In the genomic region with DNA sequence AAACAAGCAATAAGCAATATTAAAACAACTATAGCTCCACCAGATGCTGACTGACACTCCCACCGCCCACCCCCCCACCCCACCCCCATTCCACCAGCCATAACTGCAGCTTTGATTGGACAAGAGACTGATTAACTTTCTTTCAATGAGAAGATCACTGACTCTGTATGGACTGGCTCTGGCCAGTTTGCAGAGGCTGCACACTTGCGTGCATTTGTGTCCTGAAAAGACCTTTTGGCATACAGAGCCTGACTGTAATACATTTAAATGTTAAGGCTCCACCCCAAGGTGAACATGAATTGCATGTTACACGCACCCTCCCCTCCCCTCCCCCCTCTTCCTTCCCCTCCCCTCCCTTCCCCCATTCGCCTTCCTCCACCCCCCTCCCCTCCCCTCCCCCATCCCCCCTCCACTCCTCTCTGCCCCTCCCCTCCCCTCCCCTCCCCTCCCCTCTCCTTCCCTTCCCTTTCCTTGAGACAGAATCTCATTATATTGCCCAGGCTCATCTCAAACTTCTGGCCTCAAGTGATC, we compare ENCODE assay signal across 23 cellular contexts. TPM values are rescaled to one million over a fixed set of nuclear protein-coding genes. Genes with fewer than 3 reads are reported as not detected.
DNase-seq lines count a peak whose midpoint lies in the region; ATAC-seq and TF ChIP-seq lines count a peak whose summit lies in the region.
"Had no signal": no experiment of that assay in that cellular context is flagged by ENCODE, and none has a peak within 500 bp of the region (broad histone marks: within the 10 kb centered on the region; RNA-seq: fewer than 3 reads in every experiment).

No MANE protein-coding gene starts in this region.

- no peaks in the 10 kb centered on the region for H3K27me3 Mint-ChIP-seq in activated T-cell treated with anti-CD3 and anti-CD28 coated beads, Interleukin-2, amount 50 U/mL, for 24 hours
- H3K27me3 Mint-ChIP-seq in activated naive CD8-positive, alpha-beta T cell = no peaks in the 10 kb centered on the region

- H3K9me3 ChIP-seq in neutrophil (no peaks in the 10 kb centered on the region), right lobe of liver (no peaks in the 10 kb centered on the region)
- H3K9me3 ChIP-seq: ascending aorta had no signal

- peak overlapping the region; percentile 86 for H3K27ac Mint-ChIP-seq in activated T-cell treated with anti-CD3 and anti-CD28 coated beads, Interleukin-2, amount 50 U/mL, for 24 hours
- H3K27ac Mint-ChIP-seq in activated naive CD8-positive, alpha-beta T cell = peak overlapping the region; percentile 89

- H3K4me3 Mint-ChIP-seq in activated T-cell treated with anti-CD3 and anti-CD28 coated beads, Interleukin-2, amount 50 U/mL, for 24 hours = no peak overlapping the region
- H3K4me3 Mint-ChIP-seq in activated naive CD8-positive, alpha-beta T cell = peak overlapping the region; percentile 56

- no peak for ATAC-seq in right lobe of liver
- ATAC-seq: lower lobe of right lung, right cardiac atrium had no signal

- peaks cover 14% of the 10 kb centered on the region for H3K9me3 Mint-ChIP-seq in activated T-cell treated with anti-CD3 and anti-CD28 coated beads, Interleukin-2, amount 50 U/mL, for 24 hours
- no peaks in the 10 kb centered on the region for H3K9me3 Mint-ChIP-seq in activated naive CD8-positive, alpha-beta T cell (ENCODE audit: low read depth)

- H3K36me3 Mint-ChIP-seq in activated T-cell treated with anti-CD3 and anti-CD28 coated beads, Interleukin-2, amount 50 U/mL, for 24 hours (ENCODE audit: low read depth) = peaks cover 86% of the 10 kb centered on the region
- peaks cover 16% of the 10 kb centered on the region for H3K36me3 Mint-ChIP-seq in activated naive CD8-positive, alpha-beta T cell

- H3K27ac ChIP-seq in neutrophil (peak overlapping the region; percentile 58), right lobe of liver (no peak overlapping the region)
- H3K27ac ChIP-seq: ascending aorta; BLaER1 treated with 17β-estradiol and CSF1 and Interleukin-3, amounts not matched to agents 10 nM and 100 nM; dorsolateral prefrontal cortex; epithelial cell of prostate; HL-60; lower lobe of right lung had no signal

- peaks cover 70% of the 10 kb centered on the region for H3K36me3 ChIP-seq in neutrophil
- H3K36me3 ChIP-seq in right lobe of liver = no peaks in the 10 kb centered on the region

- H3K27me3 ChIP-seq in neutrophil (no peaks in the 10 kb centered on the region), right lobe of liver (no peaks in the 10 kb centered on the region)
- H3K27me3 ChIP-seq: ascending aorta; BLaER1 treated with 17β-estradiol and CSF1 and Interleukin-3, amounts not matched to agents 10 nM and 100 nM; dorsolateral prefrontal cortex had no signal

- no peak for DNase-seq in activated T-cell treated with anti-CD3 and anti-CD28 coated beads, Interleukin-2, amount 50 U/mL, for 24 hours
- DNase-seq in activated T-cell treated with anti-CD3 and anti-CD28 coated beads for 4 hours = no peak
- peak; percentile 22 for DNase-seq in OCI-M1 (lab: John Stamatoyannopoulos, UW)
- DNase-seq in right lobe of liver = no peak
- DNase-seq in NCI-H1694 (lab: John Stamatoyannopoulos, UW) = no peak
- DNase-seq in stimulated activated CD4-positive, alpha-beta T cell treated with anti-CD3 and anti-CD28 coated beads, Interleukin-12 subunit alpha, Interleukin-12 subunit beta, amount 100 ng/mL, for 4 hours = no peak
- DNase-seq: central memory CD4-positive, alpha-beta T cell; DMS79; dorsolateral prefrontal cortex; foreskin fibroblast; lower lobe of right lung; NCI-H1417 treated with DMSO at 0.1 percent for 48 hours; NCI-H526; right cardiac atrium; SHP77; SW 1271 had no signal

- TF ChIP-seq POLR2A in right lobe of liver (IDR thresholded peaks at IDR 0.05) = no peak

- no peak overlapping the region for H3K4me3 ChIP-seq in neutrophil (ENCODE audit: low read depth in 1 of 2, low read length in 1 of 2)
- no peak overlapping the region for H3K4me3 ChIP-seq in right lobe of liver
- H3K4me3 ChIP-seq: ascending aorta; BLaER1 treated with 17β-estradiol and CSF1 and Interleukin-3, amounts not matched to agents 10 nM and 100 nM; dorsolateral prefrontal cortex; lower lobe of right lung had no signal

- H3K4me1 Mint-ChIP-seq in activated T-cell treated with anti-CD3 and anti-CD28 coated beads, Interleukin-2, amount 50 U/mL, for 24 hours (ENCODE audit: low read depth) = peaks cover 79% of the 10 kb centered on the region
- H3K4me1 Mint-ChIP-seq in activated naive CD8-positive, alpha-beta T cell (ENCODE audit: low read depth) = peaks cover 84% of the 10 kb centered on the region

- 45% methylated on average over 4 of the region's 4 CpGs for WGBS in right lobe of liver (ENCODE audit: insufficient coverage, low coverage, low lambda C conversion rate, missing lambda C conversion rate)

- TF ChIP-seq CTCF in neutrophil (IDR thresholded peaks at IDR 0.05) (no peak), right lobe of liver (IDR thresholded peaks at IDR 0.05) (no peak)

- H3K4me1 ChIP-seq in neutrophil (ENCODE audit: control insufficient read depth in 1 of 2, insufficient read depth in 1 of 2, low read depth in 1 of 2, low read length in 1 of 2) (peaks cover 54 to 70% of the 10 kb centered on the region in 2 experiments), right lobe of liver (no peaks in the 10 kb centered on the region)
- H3K4me1 ChIP-seq: ascending aorta had no signal

- intact Hi-C loops in right lobe of liver (cut with DNase I) = no loop called here

RNA-seq across cellular contexts. Expression of a gene that starts 31.1 kb away (rescaled TPM):
- 1 to 10 TPM; 1.7 to 3.1 (median 2.4) TPM for total RNA-seq in right lobe of liver
- total RNA-seq: osteocyte had no signal
